In genomic region chr3:194373028-194373427, GRCh38 we compare ENCODE assay signal across 10 cellular contexts. TPM values are rescaled to one million over a fixed set of nuclear protein-coding genes. Genes with fewer than 3 reads are reported as not detected.
"Had no signal": no experiment of that assay in that cellular context is flagged by ENCODE, and none has a peak within 500 bp of the region (broad histone marks: within the 10 kb centered on the region; RNA-seq: fewer than 3 reads in every experiment).

No MANE protein-coding gene starts in this region.

- H2AFZ ChIP-seq: GM23248 had no signal

- H3K4me1 ChIP-seq: HAP-1 had no signal

- FAIRE-seq: HepG2 had no signal

- H3K9ac ChIP-seq: GM23248 had no signal

- H3K4me3 ChIP-seq: GM23248, HAP-1 had no signal

- H3K36me3 ChIP-seq: HAP-1 had no signal

- H3K9me3 ChIP-seq: HAP-1 had no signal

- DNase-seq: GM23248, GOT3, H7, HFFc6 had no signal

- H3K27ac ChIP-seq: GM23248, HL-60 had no signal

RNA-seq across cellular contexts. Expression of gene LRRC15, which starts 3.5 kb away (rescaled TPM):
- total RNA-seq: HepG2 had no signal
- polyA plus RNA-seq: HepG2, IgD-negative memory B cell had no signal

RNA-seq across cellular contexts. Expression of gene CPN2, which starts 21.9 kb away (rescaled TPM):
- total RNA-seq: GM23248, H4, HT1080 had no signal
- polyA plus RNA-seq: GM23248, IgD-negative memory B cell had no signal

RNA-seq across cellular contexts. Expression of gene GP5, which starts 26.0 kb away (rescaled TPM):
- total RNA-seq: H4, H7, HepG2, HT1080 had no signal
- polyA plus RNA-seq: GM23248, HepG2 had no signal
